Comparison of ENCODE assay signal across 1 cellular context in the genomic region with DNA sequence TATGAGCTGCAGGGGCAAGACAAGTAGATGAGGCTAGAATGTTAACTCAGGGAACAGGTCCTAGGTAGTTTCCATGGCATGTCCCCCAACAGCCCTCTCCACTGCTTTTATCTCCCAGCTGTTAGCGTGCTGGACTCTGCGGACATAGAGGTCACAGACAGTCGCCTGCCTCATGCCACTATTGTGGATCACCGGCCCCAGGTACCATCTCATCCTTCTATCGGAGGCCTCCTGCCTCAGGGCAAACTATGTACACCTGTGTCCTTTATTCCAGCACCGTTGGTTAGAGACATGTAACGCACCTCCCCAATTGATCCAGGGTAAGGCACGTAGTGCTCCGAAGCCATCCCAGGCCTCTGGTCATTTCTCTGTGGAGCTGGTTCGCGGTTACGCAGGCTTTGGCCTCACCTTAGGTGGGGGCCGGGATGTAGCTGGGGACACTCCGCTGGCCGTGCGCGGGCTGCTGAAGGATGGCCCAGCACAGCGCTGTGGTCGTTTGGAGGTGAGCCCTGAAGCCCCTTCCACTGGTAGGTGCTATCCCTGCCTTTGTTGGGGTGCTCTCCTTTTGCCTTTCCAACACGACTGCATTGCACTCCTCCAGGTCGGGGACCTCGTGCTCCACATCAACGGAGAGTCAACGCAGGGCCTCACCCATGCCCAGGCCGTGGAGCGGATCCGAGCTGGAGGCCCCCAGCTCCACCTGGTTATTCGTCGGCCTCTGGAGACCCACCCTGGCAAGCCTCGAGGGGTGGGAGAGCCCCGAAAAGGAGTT.
A peak's percentile ranks its signal among the peaks of the same experiment; 100 is the strongest.
TF ChIP-seq lines count a peak whose summit lies in the region.

No MANE protein-coding gene starts in this region.

TF ChIP-seq in K562, 482 proteins besides CTCF, POLR2A, EP300 and RAD21:
- TF ChIP-seq RBFOX2 (IDR thresholded peaks at IDR 0.05; ENCODE audit: low read depth, low read length) = peak; percentile 38; the same call in 1 of the 2 replicates
- TF ChIP-seq EZH2 (IDR thresholded peaks at IDR 0.05; ENCODE audit: borderline replicate concordance, low read depth, low read length) = no peak
- TF ChIP-seq HOXB6 (CRISPR knock-in tag; IDR thresholded peaks at IDR 0.05; ENCODE audit: borderline replicate concordance) = no peak
- no peak for TF ChIP-seq CHD4 (IDR thresholded peaks at IDR 0.05; ENCODE audit: insufficient read depth, insufficient replicate concordance, low read depth, low read length, poor library complexity, severe bottlenecking)
- no peak for TF ChIP-seq ZNF224 (CRISPR knock-in tag; IDR thresholded peaks at IDR 0.05)
- TF ChIP-seq ZBTB7A (IDR thresholded peaks at IDR 0.05; ENCODE audit: borderline replicate concordance, control insufficient read depth, low read depth, low read length) = 0 out of 2 replicates have a peak, but pooled peaks have one; percentile 19
- TF ChIP-seq CBFA2T3 (IDR thresholded peaks at IDR 0.05) = no peak
- TF ChIP-seq, protein P1, sequence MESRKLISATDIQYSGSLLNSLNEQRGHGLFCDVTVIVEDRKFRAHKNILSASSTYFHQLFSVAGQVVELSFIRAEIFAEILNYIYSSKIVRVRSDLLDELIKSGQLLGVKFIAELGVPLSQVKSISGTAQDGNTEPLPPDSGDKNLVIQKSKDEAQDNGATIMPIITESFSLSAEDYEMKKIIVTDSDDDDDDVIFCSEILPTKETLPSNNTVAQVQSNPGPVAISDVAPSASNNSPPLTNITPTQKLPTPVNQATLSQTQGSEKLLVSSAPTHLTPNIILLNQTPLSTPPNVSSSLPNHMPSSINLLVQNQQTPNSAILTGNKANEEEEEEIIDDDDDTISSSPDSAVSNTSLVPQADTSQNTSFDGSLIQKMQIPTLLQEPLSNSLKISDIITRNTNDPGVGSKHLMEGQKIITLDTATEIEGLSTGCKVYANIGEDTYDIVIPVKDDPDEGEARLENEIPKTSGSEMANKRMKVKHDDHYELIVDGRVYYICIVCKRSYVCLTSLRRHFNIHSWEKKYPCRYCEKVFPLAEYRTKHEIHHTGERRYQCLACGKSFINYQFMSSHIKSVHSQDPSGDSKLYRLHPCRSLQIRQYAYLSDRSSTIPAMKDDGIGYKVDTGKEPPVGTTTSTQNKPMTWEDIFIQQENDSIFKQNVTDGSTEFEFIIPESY (CRISPR knock-in tag; IDR thresholded peaks at IDR 0.05) = peak; percentile 79
- no peak for TF ChIP-seq TEAD2 (tag; IDR thresholded peaks at IDR 0.05)
- no peak for TF ChIP-seq BRD9 (IDR thresholded peaks at IDR 0.05; ENCODE audit: low read depth, partially characterized antibody)
- TF ChIP-seq CREB1 (IDR thresholded peaks at IDR 0.05) = no peak
- no peak for TF ChIP-seq CREB1 (CRISPR knock-in tag; IDR thresholded peaks at IDR 0.05)
- TF ChIP-seq, protein P2, sequence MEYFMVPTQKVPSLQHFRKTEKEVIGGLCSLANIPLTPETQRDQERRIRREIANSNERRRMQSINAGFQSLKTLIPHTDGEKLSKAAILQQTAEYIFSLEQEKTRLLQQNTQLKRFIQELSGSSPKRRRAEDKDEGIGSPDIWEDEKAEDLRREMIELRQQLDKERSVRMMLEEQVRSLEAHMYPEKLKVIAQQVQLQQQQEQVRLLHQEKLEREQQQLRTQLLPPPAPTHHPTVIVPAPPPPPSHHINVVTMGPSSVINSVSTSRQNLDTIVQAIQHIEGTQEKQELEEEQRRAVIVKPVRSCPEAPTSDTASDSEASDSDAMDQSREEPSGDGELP (CRISPR knock-in tag; IDR thresholded peaks at IDR 0.05; ENCODE audit: borderline replicate concordance) = peak; percentile 61; the same call in 1 of the 2 replicates
- TF ChIP-seq POLR2G (IDR thresholded peaks at IDR 0.05; ENCODE audit: low read depth, low read length) = 0 out of 2 replicates have a peak, but pooled peaks have one; percentile 24
- TF ChIP-seq ZMIZ1 (IDR thresholded peaks at IDR 0.05; ENCODE audit: low read depth in 2 of 2, low read length in 2 of 2) = no peak
- TF ChIP-seq BRCA1 (IDR thresholded peaks at IDR 0.05) = no peak
- no peak for TF ChIP-seq BRCA1 (CRISPR knock-in tag; IDR thresholded peaks at IDR 0.05)
TF ChIP-seq in K562: peak in this region for 5.
